In the genomic region with DNA sequence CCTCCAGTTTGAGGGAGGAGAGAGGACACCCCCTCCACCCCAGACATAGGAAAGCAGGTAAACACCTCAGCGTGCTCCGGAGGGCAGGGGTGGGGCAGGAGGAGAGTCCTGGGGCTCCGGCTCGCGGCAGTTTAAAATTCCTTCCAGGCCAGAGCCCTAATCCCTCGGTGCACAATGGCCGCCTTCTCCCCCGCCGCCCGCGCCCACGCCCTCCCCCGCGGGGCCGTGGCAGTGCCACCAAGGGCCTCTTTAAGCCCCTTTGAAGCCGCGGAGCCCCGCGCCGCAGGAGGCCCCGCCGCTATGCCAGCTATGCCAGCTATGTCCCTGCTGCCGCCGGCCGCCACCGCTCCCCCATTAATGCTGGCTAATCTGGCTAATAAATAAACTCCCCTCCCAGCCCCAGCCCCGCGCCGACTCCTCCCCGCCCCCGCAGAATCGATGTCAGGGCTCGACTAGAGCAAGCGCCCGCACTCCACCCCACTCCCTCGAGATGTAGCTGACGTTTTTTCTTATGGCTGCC, we compare ENCODE assay signal across 8 cellular contexts.
DNase-seq lines count a peak whose midpoint lies in the region; ATAC-seq and TF ChIP-seq lines count a peak whose summit lies in the region.

No MANE protein-coding gene starts in this region.

- peaks cover 40 to 49% of the 10 kb centered on the region in 2 donors for H3K27me3 Mint-ChIP-seq in natural killer cell (ENCODE audit: low read depth in 2 of 2)

- H3K9ac ChIP-seq in DND-41 (ENCODE audit: low read depth, low read length), result peak overlapping the region; percentile 65; the same call in 1 of the 2 replicates

- intact Hi-C loops in natural killer cell (cut with micrococcal nuclease), result no loop called here

- no peaks in the 10 kb centered on the region for H3K9me3 Mint-ChIP-seq in natural killer cell

- H2AFZ ChIP-seq in DND-41 (ENCODE audit: low read depth, low read length), result no peak overlapping the region

- H3K4me1 ChIP-seq in DND-41 (ENCODE audit: insufficient read depth, low read length), result peaks cover 36% of the 10 kb centered on the region

- H3K9me3 ChIP-seq in DND-41 (ENCODE audit: insufficient read depth, low read length, severe bottlenecking) (no peaks in the 10 kb centered on the region), KOPT-K1 (ENCODE audit: insufficient read depth, low read length, poor library complexity, severe bottlenecking) (peaks cover 3% of the 10 kb centered on the region)

- TF ChIP-seq CTCF in DND-41 (IDR thresholded peaks at IDR 0.05; ENCODE audit: borderline replicate concordance, extremely low read depth, low read length, poor library complexity, severe bottlenecking), result no peak
- TF ChIP-seq CTCF in natural killer cell (IDR thresholded peaks at IDR 0.05), result no peak

- no peaks in the 10 kb centered on the region; the same call in 1 of the 2 replicates for H3K36me3 ChIP-seq in DND-41 (ENCODE audit: insufficient read depth, low read length)
- H3K36me3 ChIP-seq in KOPT-K1 (ENCODE audit: insufficient read depth, low read length), result peaks cover 14% of the 10 kb centered on the region

- H3K27ac ChIP-seq in DND-41 (ENCODE audit: low read length), result peak overlapping the region; percentile 91; the same call in 1 of the 2 replicates
- H3K27ac ChIP-seq in KOPT-K1 (ENCODE audit: low read depth, low read length, poor library complexity, severe bottlenecking), result peak overlapping the region; percentile 96

- H3K4me3 Mint-ChIP-seq in natural killer cell, result peak overlapping the region; percentile 78

- H3K79me2 ChIP-seq in DND-41 (ENCODE audit: insufficient read depth, low read length), result peaks cover 7% of the 10 kb centered on the region; the same call in 1 of the 2 replicates

- DNase-seq in DND-41 (no peak), ecto neural progenitor cell (ENCODE audit: low spot score) (peak; percentile 90), natural killer cell (no peak), DMS 273 (lab: John Stamatoyannopoulos, UW; ENCODE audit: unreplicated experiment) (no peak), amniotic stem cell (lab: John Stamatoyannopoulos, UW) (no peak), NCI-H1417 treated with DMSO at 0.1 percent for 48 hours (lab: John Stamatoyannopoulos, UW) (no peak)

- no peak overlapping the region for H3K27ac Mint-ChIP-seq in natural killer cell

- no peaks in the 10 kb centered on the region for H4K20me1 ChIP-seq in DND-41 (ENCODE audit: insufficient read depth, low read length)

- ATAC-seq in DND-41 (ENCODE audit: insufficient read depth, low read depth) (no peak), natural killer cell (peak in 2 of 3 donors; percentile 37 to 42), GM21447 (IDR thresholded peaks at IDR 0.05; ENCODE audit: unreplicated experiment) (no peak)

- no peaks in the 10 kb centered on the region for H3K36me3 Mint-ChIP-seq in natural killer cell

- peaks cover 0 to 22% of the 10 kb centered on the region in 2 donors for H3K4me1 Mint-ChIP-seq in natural killer cell

- no peak overlapping the region for H3K4me3 ChIP-seq in DND-41 (ENCODE audit: low read depth in 1 of 2, low read length in 2 of 2)

- peak overlapping the region; percentile 73 for H3K4me2 ChIP-seq in DND-41 (ENCODE audit: insufficient read depth, low read length)

- no peaks in the 10 kb centered on the region for H3K27me3 ChIP-seq in DND-41 (ENCODE audit: insufficient read depth, low read length, poor library complexity)

Comparison
In these comparisons a context has a peak if more than half of its experiments do, and no peak if none do; other contexts are left out.
1. ATAC-seq: peak in natural killer cell (2 of 3); none in DND-41 (single experiment) and GM21447 (single experiment).